Comparison of ENCODE assay signal across 17 cellular contexts in the genomic region with DNA sequence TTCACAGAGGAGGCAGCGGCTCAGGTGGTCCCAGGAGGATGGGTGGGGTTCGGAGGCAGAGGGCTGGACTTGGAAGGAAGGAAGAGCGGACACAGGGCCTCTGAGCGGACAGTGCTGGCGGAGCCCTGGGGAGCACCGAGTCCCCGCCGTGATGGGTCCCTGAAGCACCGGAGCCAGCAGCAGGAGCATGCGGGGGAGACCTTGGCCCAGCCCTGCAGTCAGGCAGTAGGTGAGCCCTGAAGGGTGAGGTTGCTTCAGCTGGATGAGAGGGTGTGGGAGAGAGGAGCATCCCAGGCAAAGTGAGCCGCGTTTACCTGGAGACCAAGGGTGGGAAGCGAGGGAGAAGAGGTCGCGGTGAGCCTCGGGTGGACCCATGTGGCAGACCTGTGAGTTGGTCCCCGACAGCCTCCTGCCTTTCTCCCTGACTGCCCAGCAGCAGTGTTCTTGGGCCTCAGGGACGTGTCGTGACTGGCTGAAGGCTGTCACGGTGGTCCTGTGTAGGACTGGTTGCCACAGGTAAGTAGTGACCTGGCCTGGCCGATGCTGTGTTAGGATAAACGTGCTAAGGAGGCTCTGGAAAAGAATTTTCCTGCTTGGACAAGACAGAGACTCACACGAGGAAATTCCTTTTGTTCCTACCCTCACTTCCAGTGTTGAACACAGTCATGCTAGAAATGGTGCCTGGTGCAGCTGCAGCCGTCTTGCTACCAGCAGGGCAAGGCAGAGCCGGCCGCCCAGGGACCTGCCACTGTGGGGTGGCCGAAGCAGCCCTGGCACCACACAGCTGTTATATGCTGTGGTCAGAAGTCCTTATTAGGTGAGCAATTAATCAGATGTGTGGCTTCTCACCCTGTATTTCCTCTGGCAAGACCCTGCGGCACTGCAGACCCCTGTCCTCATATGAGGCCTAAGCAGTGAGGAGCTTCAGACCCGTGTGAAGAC.
DNase-seq lines count a peak whose midpoint lies in the region; ATAC-seq and TF ChIP-seq lines count a peak whose summit lies in the region.
"Had no signal": no experiment of that assay in that cellular context is flagged by ENCODE, and none has a peak within 500 bp of the region (broad histone marks: within the 10 kb centered on the region; RNA-seq: fewer than 3 reads in every experiment).

No MANE protein-coding gene starts in this region.

- no peak for DNase-seq in activated CD4-positive, alpha-beta T cell treated with anti-CD3 and anti-CD28 coated beads, Interleukin-2, amount 10 ng/mL, durations not matched to agents 7 days and 5 days
- DNase-seq in activated CD4-positive, alpha-beta T cell treated with anti-CD3 and anti-CD28 coated beads for 1 hour: no peak
- no peak for DNase-seq in nephron progenitor cell
- DNase-seq in stimulated activated effector memory CD8-positive, alpha-beta T cell treated with anti-CD3 and anti-CD28 coated beads, Interleukin-12 subunit alpha, Interleukin-12 subunit beta, amount 100 ng/mL, for 72 hours (ENCODE audit: low spot score in 2 of 2): no peak
- no peak for DNase-seq in MCF 10A (ENCODE audit: unreplicated experiment)
- DNase-seq in T-helper 2 cell treated with Interferon-gamma antibody and Interleukin-4, amounts not matched to agents 5 μg/mL and 100 μg/mL, for 36 hours (ENCODE audit: low spot score): no peak
- no peak for DNase-seq in UCSD-AML1 (lab: John Stamatoyannopoulos, UW; ENCODE audit: unreplicated experiment)
- DNase-seq: ACHN; CD4-positive, alpha-beta memory T cell; NCI-H1092; NCI-H1436; NCI-H187 treated with DMSO at 0.1 percent for 48 hours; NCI-H2107; NCI-H526 treated with DMSO at 0.1 percent for 48 hours; OCI-M1; Right ventricle myocardium superior had no signal

- H3K36me3 Mint-ChIP-seq in activated CD4-positive, alpha-beta T cell treated with anti-CD3 and anti-CD28 coated beads, Interleukin-2, amount 10 ng/mL, durations not matched to agents 7 days and 5 days (ENCODE audit: low read depth): peaks cover 8% of the 10 kb centered on the region
- H3K36me3 Mint-ChIP-seq in nephron progenitor cell (ENCODE audit: low read depth) (peaks cover 19% of the 10 kb centered on the region), MCF 10A (ENCODE audit: insufficient read depth, unreplicated experiment) (no peaks in the 10 kb centered on the region)
- H3K36me3 Mint-ChIP-seq in stimulated activated effector memory CD8-positive, alpha-beta T cell treated with anti-CD3 and anti-CD28 coated beads, Interleukin-12 subunit alpha, Interleukin-12 subunit beta, amount 100 ng/mL, for 72 hours: peaks cover 6% of the 10 kb centered on the region
- H3K36me3 Mint-ChIP-seq in T-helper 2 cell treated with Interferon-gamma antibody and Interleukin-4, amounts not matched to agents 5 μg/mL and 100 μg/mL, for 36 hours (ENCODE audit: low read depth): peaks cover 13% of the 10 kb centered on the region
- H3K36me3 Mint-ChIP-seq: CD4-positive, alpha-beta memory T cell had no signal

- CTCF ChIA-PET in activated CD4-positive, alpha-beta T cell treated with anti-CD3 and anti-CD28 coated beads, Interleukin-2, amount 10 ng/mL, durations not matched to agents 7 days and 5 days (lab: Charles Lee): no interaction called here
- CTCF ChIA-PET in MCF 10A (lab: Yijun Ruan, JAX): no interaction called here

- H3K9me3 Mint-ChIP-seq in activated CD4-positive, alpha-beta T cell treated with anti-CD3 and anti-CD28 coated beads, Interleukin-2, amount 10 ng/mL, durations not matched to agents 7 days and 5 days: no peaks in the 10 kb centered on the region
- H3K9me3 Mint-ChIP-seq in nephron progenitor cell (peaks cover 16% of the 10 kb centered on the region), MCF 10A (ENCODE audit: unreplicated experiment) (peaks cover 3% of the 10 kb centered on the region)
- peaks cover under 1% of the 10 kb centered on the region for H3K9me3 Mint-ChIP-seq in stimulated activated effector memory CD8-positive, alpha-beta T cell treated with anti-CD3 and anti-CD28 coated beads, Interleukin-12 subunit alpha, Interleukin-12 subunit beta, amount 100 ng/mL, for 72 hours
- no peaks in the 10 kb centered on the region for H3K9me3 Mint-ChIP-seq in T-helper 2 cell treated with Interferon-gamma antibody and Interleukin-4, amounts not matched to agents 5 μg/mL and 100 μg/mL, for 36 hours
- H3K9me3 Mint-ChIP-seq: CD4-positive, alpha-beta memory T cell had no signal

- no TSS peak for BruUV-seq in MCF 10A (replicated peaks; lab: Mats Ljungman, UMichigan)

- no peak overlapping the region for H3K4me3 Mint-ChIP-seq in activated CD4-positive, alpha-beta T cell treated with anti-CD3 and anti-CD28 coated beads, Interleukin-2, amount 10 ng/mL, durations not matched to agents 7 days and 5 days
- H3K4me3 Mint-ChIP-seq in nephron progenitor cell (no peak overlapping the region), MCF 10A (ENCODE audit: unreplicated experiment) (no peak overlapping the region)
- H3K4me3 Mint-ChIP-seq in stimulated activated effector memory CD8-positive, alpha-beta T cell treated with anti-CD3 and anti-CD28 coated beads, Interleukin-12 subunit alpha, Interleukin-12 subunit beta, amount 100 ng/mL, for 72 hours: no peak overlapping the region
- no peak overlapping the region for H3K4me3 Mint-ChIP-seq in T-helper 2 cell treated with Interferon-gamma antibody and Interleukin-4, amounts not matched to agents 5 μg/mL and 100 μg/mL, for 36 hours
- H3K4me3 Mint-ChIP-seq: CD4-positive, alpha-beta memory T cell had no signal

- H3K27me3 Mint-ChIP-seq in activated CD4-positive, alpha-beta T cell treated with anti-CD3 and anti-CD28 coated beads, Interleukin-2, amount 10 ng/mL, durations not matched to agents 7 days and 5 days: no peaks in the 10 kb centered on the region
- no peaks in the 10 kb centered on the region for H3K27me3 Mint-ChIP-seq in nephron progenitor cell (ENCODE audit: low read depth, poor library complexity)
- H3K27me3 Mint-ChIP-seq in MCF 10A (ENCODE audit: insufficient read depth, unreplicated experiment): no peaks in the 10 kb centered on the region
- no peaks in the 10 kb centered on the region for H3K27me3 Mint-ChIP-seq in T-helper 2 cell treated with Interferon-gamma antibody and Interleukin-4, amounts not matched to agents 5 μg/mL and 100 μg/mL, for 36 hours (ENCODE audit: low read depth)
- H3K27me3 Mint-ChIP-seq: CD4-positive, alpha-beta memory T cell had no signal

- TF ChIP-seq CTCF in nephron progenitor cell (IDR thresholded peaks at IDR 0.05) (no peak), MCF 10A (IDR thresholded peaks at IDR 0.05; ENCODE audit: unreplicated experiment) (no peak)

- POLR2A ChIA-PET in activated CD4-positive, alpha-beta T cell treated with anti-CD3 and anti-CD28 coated beads, Interleukin-2, amount 10 ng/mL, durations not matched to agents 7 days and 5 days (lab: Charles Lee): no interaction called here
- POLR2A ChIA-PET in MCF 10A (lab: Yijun Ruan, JAX): no interaction called here

- ATAC-seq in SK-N-SH treated with all-trans-retinoic acid at 6 μM for 48 hours: peak; percentile 12; the same call in 1 of the 3 replicates
- no peak for ATAC-seq in stimulated activated effector memory CD8-positive, alpha-beta T cell treated with anti-CD3 and anti-CD28 coated beads, Interleukin-12 subunit alpha, Interleukin-12 subunit beta, amount 100 ng/mL, for 72 hours

- H3K27ac Mint-ChIP-seq in activated CD4-positive, alpha-beta T cell treated with anti-CD3 and anti-CD28 coated beads, Interleukin-2, amount 10 ng/mL, durations not matched to agents 7 days and 5 days: peak overlapping the region; percentile 66
- H3K27ac Mint-ChIP-seq in nephron progenitor cell (peak overlapping the region; percentile 60), MCF 10A (ENCODE audit: low read depth, unreplicated experiment) (no peak overlapping the region)
- H3K27ac Mint-ChIP-seq in stimulated activated effector memory CD8-positive, alpha-beta T cell treated with anti-CD3 and anti-CD28 coated beads, Interleukin-12 subunit alpha, Interleukin-12 subunit beta, amount 100 ng/mL, for 72 hours: peak overlapping the region; percentile 34
- no peak overlapping the region for H3K27ac Mint-ChIP-seq in T-helper 2 cell treated with Interferon-gamma antibody and Interleukin-4, amounts not matched to agents 5 μg/mL and 100 μg/mL, for 36 hours

- intact Hi-C loops in MCF 10A (cut with micrococcal nuclease): no loop called here

- H3K4me1 Mint-ChIP-seq in activated CD4-positive, alpha-beta T cell treated with anti-CD3 and anti-CD28 coated beads, Interleukin-2, amount 10 ng/mL, durations not matched to agents 7 days and 5 days: no peaks in the 10 kb centered on the region
- H3K4me1 Mint-ChIP-seq in nephron progenitor cell (peaks cover 21% of the 10 kb centered on the region), MCF 10A (ENCODE audit: insufficient read depth, unreplicated experiment) (no peaks in the 10 kb centered on the region)
- H3K4me1 Mint-ChIP-seq in stimulated activated effector memory CD8-positive, alpha-beta T cell treated with anti-CD3 and anti-CD28 coated beads, Interleukin-12 subunit alpha, Interleukin-12 subunit beta, amount 100 ng/mL, for 72 hours: peaks cover 3% of the 10 kb centered on the region
- H3K4me1 Mint-ChIP-seq in T-helper 2 cell treated with Interferon-gamma antibody and Interleukin-4, amounts not matched to agents 5 μg/mL and 100 μg/mL, for 36 hours (ENCODE audit: low read depth): no peaks in the 10 kb centered on the region
- H3K4me1 Mint-ChIP-seq: CD4-positive, alpha-beta memory T cell had no signal

TF ChIP-seq in SK-N-SH treated with all-trans-retinoic acid at 6 μM for 48 hours, 23 proteins besides CTCF, POLR2A, EP300 and RAD21 (continues in another document):
- TF ChIP-seq ESRRG (CRISPR knock-in tag; IDR thresholded peaks at IDR 0.05) (no peak), ZFP30 (CRISPR knock-in tag; IDR thresholded peaks at IDR 0.05) (no peak), TCF4 (CRISPR knock-in tag; IDR thresholded peaks at IDR 0.05; ENCODE audit: borderline replicate concordance) (no peak)

Comparison
In these comparisons a context has a peak if more than half of its experiments do, and no peak if none do; other contexts are left out.
1. H3K27ac Mint-ChIP-seq: peak in activated CD4-positive, alpha-beta T cell treated with anti-CD3 and anti-CD28 coated beads, Interleukin-2, amount 10 ng/mL, durations not matched to agents 7 days and 5 days (single experiment), nephron progenitor cell (single experiment) and stimulated activated effector memory CD8-positive, alpha-beta T cell treated with anti-CD3 and anti-CD28 coated beads, Interleukin-12 subunit alpha, Interleukin-12 subunit beta, amount 100 ng/mL, for 72 hours (single experiment); none in MCF 10A (single experiment) and T-helper 2 cell treated with Interferon-gamma antibody and Interleukin-4, amounts not matched to agents 5 μg/mL and 100 μg/mL, for 36 hours (single experiment).